Comparison of ENCODE assay signal across 8 cellular contexts in the genomic region with DNA sequence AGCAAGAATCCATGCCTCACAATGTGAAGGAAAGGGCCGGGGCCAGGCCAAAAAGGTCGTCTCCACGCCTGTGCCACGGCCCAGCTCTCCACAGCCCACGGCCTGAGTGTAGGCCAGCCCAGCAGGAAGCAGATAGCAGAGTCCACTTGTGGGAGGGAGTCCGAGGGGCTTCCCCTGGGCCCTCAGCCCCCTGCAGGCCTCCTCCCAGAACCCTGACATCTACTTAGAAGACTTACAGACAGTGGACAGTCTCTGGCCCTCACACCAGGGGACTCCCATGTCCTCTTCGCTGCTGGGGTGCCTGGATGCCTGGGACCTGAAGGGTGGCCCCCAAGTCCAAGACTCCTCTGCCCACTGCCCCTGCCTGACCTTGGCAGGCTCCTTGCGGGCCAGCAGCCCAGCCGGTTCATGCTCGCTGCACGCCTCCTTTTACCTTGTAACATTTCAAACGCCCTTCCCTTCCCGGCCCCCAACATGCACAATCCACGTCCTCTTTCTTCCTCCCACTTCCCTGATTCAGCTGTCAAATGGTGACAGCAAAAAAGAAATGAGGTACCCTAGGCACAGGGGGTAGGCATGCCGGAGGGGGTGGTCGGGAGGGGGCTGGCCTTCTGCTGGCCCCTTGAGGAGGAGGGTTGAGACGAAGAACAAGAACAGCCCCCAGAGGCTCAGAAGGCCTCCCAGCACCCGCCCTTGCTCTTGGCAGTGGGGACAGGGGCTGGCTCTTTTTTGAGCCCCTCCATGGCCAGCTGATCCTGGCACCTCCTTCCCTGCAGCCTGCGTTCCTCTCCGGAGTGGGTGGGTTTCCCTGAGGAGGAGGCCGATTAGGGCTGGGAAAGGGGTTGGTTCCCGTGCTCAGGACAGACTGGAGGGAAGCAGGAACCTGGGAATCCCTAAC. TPM values are rescaled to one million over a fixed set of nuclear protein-coding genes. Genes with fewer than 3 reads are reported as not detected.
A peak's percentile ranks its signal among the peaks of the same experiment; 100 is the strongest.
DNase-seq lines count a peak whose midpoint lies in the region; ATAC-seq and TF ChIP-seq lines count a peak whose summit lies in the region.

No MANE protein-coding gene starts in this region.

- H3K9ac ChIP-seq in GM23248 = no peak overlapping the region

- H3K9me3 Mint-ChIP-seq in activated CD4-positive, alpha-beta T cell treated with anti-CD3 and anti-CD28 coated beads, Interleukin-2, amount 10 ng/mL, durations not matched to agents 24 days and 14 days = no peaks in the 10 kb centered on the region

- intact Hi-C loops in activated CD4-positive, alpha-beta T cell treated with anti-CD3 and anti-CD28 coated beads, Interleukin-2, amount 10 ng/mL, durations not matched to agents 24 days and 14 days (cut with micrococcal nuclease) = loop anchor here (10.0 kb wide), 1 partner anchor 643 kb away; the partner anchor contains the start of gene KDM5B
- intact Hi-C loops in left lung (cut with DNase I) (no loop called here), transverse colon (cut with DNase I; ENCODE audit: low total_unique reads) (loop anchor here (2.0 kb wide), 1 partner anchor 49 kb away; no protein-coding TSS in a partner anchor)

- H3K27me3 ChIP-seq in WERI-Rb-1 (ENCODE audit: insufficient read depth, low read depth, severe bottlenecking) = no peaks in the 10 kb centered on the region
- H3K27me3 ChIP-seq in left lung = no peaks in the 10 kb centered on the region
- no peaks in the 10 kb centered on the region for H3K27me3 ChIP-seq in transverse colon
- H3K27me3 ChIP-seq in GM23248 (replicated peaks; ENCODE audit: insufficient read depth) = no peaks in the 10 kb centered on the region

- no peaks in the 10 kb centered on the region for H3K27me3 Mint-ChIP-seq in activated CD4-positive, alpha-beta T cell treated with anti-CD3 and anti-CD28 coated beads, Interleukin-2, amount 10 ng/mL, durations not matched to agents 24 days and 14 days

- no peaks in the 10 kb centered on the region for H3K9me3 ChIP-seq in WERI-Rb-1 (ENCODE audit: severe bottlenecking)
- no peaks in the 10 kb centered on the region for H3K9me3 ChIP-seq in left lung
- no peaks in the 10 kb centered on the region for H3K9me3 ChIP-seq in transverse colon
- no peaks in the 10 kb centered on the region for H3K9me3 ChIP-seq in GM23248 (ENCODE audit: low read depth)

- H3K9me2 ChIP-seq in GM23248 (ENCODE audit: insufficient read depth) = no peaks in the 10 kb centered on the region

- no peak for TF ChIP-seq CTCF in WERI-Rb-1 (IDR thresholded peaks at IDR 0.05; ENCODE audit: low read depth, low read length)
- TF ChIP-seq CTCF in left lung (IDR thresholded peaks at IDR 0.05) = no peak
- TF ChIP-seq CTCF in transverse colon (IDR thresholded peaks at IDR 0.05) = no peak

- peak; percentile 68 for DNase-seq in activated CD4-positive, alpha-beta T cell treated with anti-CD3 and anti-CD28 coated beads, Interleukin-2, amount 10 ng/mL, durations not matched to agents 24 days and 14 days
- no peak for DNase-seq in activated CD4-positive, alpha-beta T cell treated with anti-CD3 and anti-CD28 coated beads for 48 hours
- DNase-seq in WERI-Rb-1 = peak; percentile 31
- DNase-seq in left lung = no peak
- no peak for DNase-seq in transverse colon
- no peak for DNase-seq in mesenteric fat pad (ENCODE audit: low spot score)
- DNase-seq in GM23248 = no peak

- H3K36me3 ChIP-seq in WERI-Rb-1 (no peaks in the 10 kb centered on the region), left lung (peaks cover 0 to 7% of the 10 kb centered on the region in 2 donors), transverse colon (no peaks in the 10 kb centered on the region), GM23248 (ENCODE audit: low read depth) (no peaks in the 10 kb centered on the region)

- TF ChIP-seq EP300 in transverse colon (IDR thresholded peaks at IDR 0.05; ENCODE audit: low read depth) = no peak

- ATAC-seq in left lung = peak; percentile 9
- ATAC-seq in GM21381 (IDR thresholded peaks at IDR 0.05; ENCODE audit: unreplicated experiment) = no peak

- in situ Hi-C loops in transverse colon (cut with MboI; ENCODE audit: low pct_ligation_motif_present in 1 of 4, low pct_unique_long_range_greater_than_20kb in 1 of 4, low sequenced_read_pairs in 3 of 4) = no loop called here
- in situ Hi-C loops in GM23248 (cut with MboI) = no loop called here

- no peaks in the 10 kb centered on the region for H3K79me2 ChIP-seq in GM23248 (ENCODE audit: insufficient read depth)

- H3K27ac ChIP-seq in WERI-Rb-1 (no peak overlapping the region; the same call in 1 of the 2 replicates), left lung (peak overlapping the region in 1 of 2 donors; percentile 80), transverse colon (peak overlapping the region; percentile 67 to 75 (median 70)), GM23248 (no peak overlapping the region)

- 64 to 81% methylated on average over 5 to 22 of the region's 22 CpGs for whole genome bisulfite sequencing in transverse colon (ENCODE audit: low coverage in 1 of 2), 2 donors
- WGBS in GM23248 (ENCODE audit: low coverage in 1 of 2, low lambda C conversion rate in 2 of 2, missing lambda C conversion rate in 2 of 2), 2 experiments = 74 to 77% methylated on average over 22 of the region's 22 CpGs

- H3K4me1 ChIP-seq in left lung (peaks cover 0 to 73% of the 10 kb centered on the region in 2 donors), transverse colon (peaks cover 0 to 11% (median 0%) of the 10 kb centered on the region in 4 donors), GM23248 (ENCODE audit: insufficient read depth) (no peaks in the 10 kb centered on the region)

- H3K4me3 ChIP-seq in WERI-Rb-1 (ENCODE audit: low read depth, low read length) = no peak overlapping the region
- H3K4me3 ChIP-seq in left lung = peak overlapping the region in 1 of 2 donors; percentile 51
- H3K4me3 ChIP-seq in transverse colon = peak overlapping the region in 2 of 4 donors; percentile 25 to 41
- no peak overlapping the region for H3K4me3 ChIP-seq in GM23248

- no peaks in the 10 kb centered on the region for H4K20me1 ChIP-seq in GM23248 (ENCODE audit: insufficient read depth)

- TF ChIP-seq POLR2A in transverse colon (IDR thresholded peaks at IDR 0.05) = no peak

- peak overlapping the region; percentile 99 for H3K4me3 Mint-ChIP-seq in activated CD4-positive, alpha-beta T cell treated with anti-CD3 and anti-CD28 coated beads, Interleukin-2, amount 10 ng/mL, durations not matched to agents 24 days and 14 days

- H3F3A ChIP-seq in GM23248 (ENCODE audit: insufficient read depth) = no peaks in the 10 kb centered on the region

- H3K4me1 Mint-ChIP-seq in activated CD4-positive, alpha-beta T cell treated with anti-CD3 and anti-CD28 coated beads, Interleukin-2, amount 10 ng/mL, durations not matched to agents 24 days and 14 days = peaks cover 71% of the 10 kb centered on the region

- peaks cover 40% of the 10 kb centered on the region for H3K36me3 Mint-ChIP-seq in activated CD4-positive, alpha-beta T cell treated with anti-CD3 and anti-CD28 coated beads, Interleukin-2, amount 10 ng/mL, durations not matched to agents 24 days and 14 days (ENCODE audit: low read depth)

- H3K27ac Mint-ChIP-seq in activated CD4-positive, alpha-beta T cell treated with anti-CD3 and anti-CD28 coated beads, Interleukin-2, amount 10 ng/mL, durations not matched to agents 24 days and 14 days = peak overlapping the region; percentile 97

- H2AFZ ChIP-seq in GM23248 = no peak overlapping the region

- H3K4me2 ChIP-seq in GM23248 (ENCODE audit: unreplicated experiment) = no peak overlapping the region

RNA-seq across cellular contexts. Expression of gene PTPN7, which starts 1.0 kb away (rescaled TPM):
- 475 and 478 TPM in 2 replicates for total RNA-seq in activated CD4-positive, alpha-beta T cell treated with anti-CD3 and anti-CD28 coated beads, Interleukin-2, amount 10 ng/mL, durations not matched to agents 24 days and 14 days
- total RNA-seq in left lung (10 to 100 TPM in 1 of 2 donors, 1 to 10 TPM in 1; 2.7 to 11.7 TPM), transverse colon (10 to 100 TPM in 2 of 4 donors, 1 to 10 TPM in 1, not detected in 1; 5.2 to 32.5 (median 14.0) TPM), mesenteric fat pad (3.0 TPM)
- not detected in 2 replicates for total RNA-seq in GM23248 (2014; rRNA removed; shearing (Covaris generic))
- polyA plus RNA-seq in GM23248 (2016; fragmentation: Nextera tagmentation; extraction: Ambion mirVana) = 0.16 TPM in 1 of 2 replicates, not detected in the other

RNA-seq across cellular contexts. Expression of gene ARL8A, which starts 16.9 kb away (rescaled TPM):
- 51.9 and 57.4 TPM in 2 replicates for total RNA-seq in activated CD4-positive, alpha-beta T cell treated with anti-CD3 and anti-CD28 coated beads, Interleukin-2, amount 10 ng/mL, durations not matched to agents 24 days and 14 days
- total RNA-seq in left lung (100 to 1,000 TPM in 1 of 2 donors, 10 to 100 TPM in 1; 91.2 to 112 TPM), transverse colon (10 to 100 TPM in 3 of 4 donors, 1 to 10 TPM in 1; 9.0 to 27.2 (median 21.6) TPM), mesenteric fat pad (106 TPM)
- total RNA-seq in GM23248 (2014; rRNA removed; shearing (Covaris generic)) = 25.0 and 32.5 TPM in 2 replicates
- 33.5 and 33.9 TPM in 2 replicates for polyA plus RNA-seq in GM23248 (2016; fragmentation: Nextera tagmentation; extraction: Ambion mirVana)

RNA-seq across cellular contexts. Expression of gene LGR6, which starts 32.2 kb away (rescaled TPM):
- not detected in 2 replicates for total RNA-seq in activated CD4-positive, alpha-beta T cell treated with anti-CD3 and anti-CD28 coated beads, Interleukin-2, amount 10 ng/mL, durations not matched to agents 24 days and 14 days
- 1 to 10 TPM; 1.5 TPM for total RNA-seq in left lung
- 1 to 10 TPM in 1 of 4 donors, under 1 TPM in 1, not detected in 2; 0.41 to 1.6 TPM for total RNA-seq in transverse colon
- total RNA-seq in mesenteric fat pad = 0.35 TPM
- total RNA-seq in GM23248 (2014; rRNA removed; shearing (Covaris generic)) = not detected in 2 replicates
- polyA plus RNA-seq in GM23248 (2016; fragmentation: Nextera tagmentation; extraction: Ambion mirVana) = not detected in 2 replicates

RNA-seq across cellular contexts. Expression of gene GPR37L1, which starts 38.7 kb away (rescaled TPM):
- total RNA-seq in activated CD4-positive, alpha-beta T cell treated with anti-CD3 and anti-CD28 coated beads, Interleukin-2, amount 10 ng/mL, durations not matched to agents 24 days and 14 days = not detected in 2 replicates
- total RNA-seq in left lung (under 1 TPM; 0.05 to 0.09 TPM), transverse colon (under 1 TPM in 2 of 4 donors, not detected in 2; 0.55 to 0.95 TPM), mesenteric fat pad (not detected)
- not detected in 2 replicates for total RNA-seq in GM23248 (2014; rRNA removed; shearing (Covaris generic))
- polyA plus RNA-seq in GM23248 (2016; fragmentation: Nextera tagmentation; extraction: Ambion mirVana) = 0.03 TPM in 1 of 2 replicates, not detected in the other

Comparison
In these comparisons a context has a peak if more than half of its experiments do, and no peak if none do; other contexts are left out.
1. DNase-seq: peak in activated CD4-positive, alpha-beta T cell treated with anti-CD3 and anti-CD28 coated beads, Interleukin-2, amount 10 ng/mL, durations not matched to agents 24 days and 14 days (single experiment) and WERI-Rb-1 (single experiment); none in activated CD4-positive, alpha-beta T cell treated with anti-CD3 and anti-CD28 coated beads for 48 hours (single experiment), left lung (0 of 2), transverse colon (single experiment), mesenteric fat pad (single experiment) and GM23248 (single experiment).
2. H3K27ac ChIP-seq: peak in transverse colon (4 of 4); none in WERI-Rb-1 (single experiment) and GM23248 (single experiment).
3. RNA of gene PTPN7, which starts 1.0 kb away (total RNA-seq): 475 to 478 TPM in activated CD4-positive, alpha-beta T cell treated with anti-CD3 and anti-CD28 coated beads, Interleukin-2, amount 10 ng/mL, durations not matched to agents 24 days and 14 days; 5.2 to 32.5 TPM in transverse colon, 2.7 to 11.7 TPM in left lung, 3.0 TPM in mesenteric fat pad (single experiment) and not detected in GM23248; every median in the first group is over 10 times any median in the second.
4. intact Hi-C loops: an anchor here in activated CD4-positive, alpha-beta T cell treated with anti-CD3 and anti-CD28 coated beads, Interleukin-2, amount 10 ng/mL, durations not matched to agents 24 days and 14 days (10.0 kb wide) and transverse colon (2.0 kb wide); none called in left lung.